Comparison of ENCODE assay signal across 24 cellular contexts in genomic region chr11:120629407-120629806, GRCh38.
"Had no signal": no experiment of that assay in that cellular context is flagged by ENCODE, and none has a peak within 500 bp of the region (broad histone marks: within the 10 kb centered on the region; RNA-seq: fewer than 3 reads in every experiment).

No MANE protein-coding gene starts in this region.

- H3K4me3 Mint-ChIP-seq: activated B cell treated with CpG ODN at 0.5 μM for 24 hours; activated CD4-positive, alpha-beta T cell treated with anti-CD3 and anti-CD28 coated beads, Interleukin-2, amount 10 ng/mL, durations not matched to agents 24 days and 14 days; activated CD8-positive, alpha-beta memory T cell treated with anti-CD3 and anti-CD28 coated beads, Interleukin-2, amount 10 ng/mL, durations not matched to agents 7 days and 5 days; activated naive CD4-positive, alpha-beta T cell treated with anti-CD3 and anti-CD28 coated beads, Interleukin-2, amount 10 ng/mL, durations not matched to agents 7 days and 5 days; activated naive CD8-positive, alpha-beta T cell treated with anti-CD3 and anti-CD28 coated beads for 36 hours; activated T-cell treated with anti-CD3 and anti-CD28 coated beads, Interleukin-2, amount 50 U/mL, for 24 hours; activated T-helper 17 cell treated with anti-CD3 and anti-CD28 coated beads, Interleukin-2, amount 50 U/mL, for 72 hours; T-helper 1 cell treated with Interleukin-12 subunit alpha and Interleukin-12 subunit beta and Interleukin-4 antibody, amounts not matched to agents 30 μg/mL and 1 μg/mL, for 36 hours had no signal

- H3K36me3 Mint-ChIP-seq: activated CD8-positive, alpha-beta memory T cell treated with anti-CD3 and anti-CD28 coated beads, Interleukin-2, amount 10 ng/mL, durations not matched to agents 7 days and 5 days; activated naive CD4-positive, alpha-beta T cell treated with anti-CD3 and anti-CD28 coated beads, Interleukin-2, amount 10 ng/mL, durations not matched to agents 7 days and 5 days; activated naive CD8-positive, alpha-beta T cell treated with anti-CD3 and anti-CD28 coated beads for 36 hours had no signal

- H3K27ac ChIP-seq: brain microvascular endothelial cell, cardiac muscle cell, PC-9 had no signal

- H3K4me1 Mint-ChIP-seq: activated B cell treated with CpG ODN at 0.5 μM for 24 hours; activated CD4-positive, alpha-beta T cell treated with anti-CD3 and anti-CD28 coated beads, Interleukin-2, amount 10 ng/mL, durations not matched to agents 24 days and 14 days; activated CD8-positive, alpha-beta memory T cell treated with anti-CD3 and anti-CD28 coated beads, Interleukin-2, amount 10 ng/mL, durations not matched to agents 7 days and 5 days; activated naive CD4-positive, alpha-beta T cell treated with anti-CD3 and anti-CD28 coated beads, Interleukin-2, amount 10 ng/mL, durations not matched to agents 7 days and 5 days; activated naive CD8-positive, alpha-beta T cell treated with anti-CD3 and anti-CD28 coated beads for 36 hours; activated T-helper 17 cell treated with anti-CD3 and anti-CD28 coated beads, Interleukin-2, amount 50 U/mL, for 72 hours had no signal

- H3K27me3 Mint-ChIP-seq: activated CD8-positive, alpha-beta memory T cell treated with anti-CD3 and anti-CD28 coated beads, Interleukin-2, amount 10 ng/mL, durations not matched to agents 7 days and 5 days had no signal

- H3K4me2 ChIP-seq: PC-9 had no signal

- ATAC-seq: activated CD8-positive, alpha-beta memory T cell treated with anti-CD3 and anti-CD28 coated beads, Interleukin-2, amount 10 ng/mL, durations not matched to agents 7 days and 5 days; activated T-helper 17 cell treated with anti-CD3 and anti-CD28 coated beads, Interleukin-2, amount 50 U/mL, for 72 hours had no signal

- H3K27ac Mint-ChIP-seq: activated B cell treated with CpG ODN at 0.5 μM for 24 hours; activated CD4-positive, alpha-beta T cell treated with anti-CD3 and anti-CD28 coated beads, Interleukin-2, amount 10 ng/mL, durations not matched to agents 24 days and 14 days; activated CD8-positive, alpha-beta memory T cell treated with anti-CD3 and anti-CD28 coated beads, Interleukin-2, amount 10 ng/mL, durations not matched to agents 7 days and 5 days; activated naive CD4-positive, alpha-beta T cell treated with anti-CD3 and anti-CD28 coated beads, Interleukin-2, amount 10 ng/mL, durations not matched to agents 7 days and 5 days; activated naive CD8-positive, alpha-beta T cell treated with anti-CD3 and anti-CD28 coated beads for 36 hours; activated T-cell treated with anti-CD3 and anti-CD28 coated beads, Interleukin-2, amount 50 U/mL, for 24 hours; activated T-helper 17 cell treated with anti-CD3 and anti-CD28 coated beads, Interleukin-2, amount 50 U/mL, for 72 hours; T-helper 1 cell treated with Interleukin-12 subunit alpha and Interleukin-12 subunit beta and Interleukin-4 antibody, amounts not matched to agents 30 μg/mL and 1 μg/mL, for 36 hours had no signal

- H2AFZ ChIP-seq: PC-9 had no signal

- H3K9me3 Mint-ChIP-seq: activated B cell treated with CpG ODN at 0.5 μM for 24 hours; activated CD4-positive, alpha-beta T cell treated with anti-CD3 and anti-CD28 coated beads, Interleukin-2, amount 10 ng/mL, durations not matched to agents 24 days and 14 days; activated naive CD4-positive, alpha-beta T cell treated with anti-CD3 and anti-CD28 coated beads, Interleukin-2, amount 10 ng/mL, durations not matched to agents 7 days and 5 days; activated naive CD8-positive, alpha-beta T cell treated with anti-CD3 and anti-CD28 coated beads for 36 hours; activated T-cell treated with anti-CD3 and anti-CD28 coated beads, Interleukin-2, amount 50 U/mL, for 24 hours; activated T-helper 17 cell treated with anti-CD3 and anti-CD28 coated beads, Interleukin-2, amount 50 U/mL, for 72 hours; T-helper 1 cell treated with Interleukin-12 subunit alpha and Interleukin-12 subunit beta and Interleukin-4 antibody, amounts not matched to agents 30 μg/mL and 1 μg/mL, for 36 hours had no signal

- H3K27me3 ChIP-seq: brain microvascular endothelial cell had no signal

- H3K4me3 ChIP-seq: cardiac muscle cell, PC-9 had no signal

- DNase-seq: activated B cell treated with CpG ODN at 0.5 μM for 24 hours; activated CD4-positive, alpha-beta T cell treated with anti-CD3 and anti-CD28 coated beads for 1 hour; activated CD4-positive, alpha-beta T cell treated with anti-CD3 and anti-CD28 coated beads, Interleukin-2, amount 10 ng/mL, durations not matched to agents 24 days and 14 days; activated CD4-positive, alpha-beta T cell treated with anti-CD3 and anti-CD28 coated beads, Interleukin-2, amount 50 U/mL, for 48 hours; activated CD8-positive, alpha-beta memory T cell treated with anti-CD3 and anti-CD28 coated beads, Interleukin-2, amount 10 ng/mL, durations not matched to agents 7 days and 5 days; activated gamma-delta T cell treated with Interleukin-2 at 50 U/mL for 16 hours; activated naive CD4-positive, alpha-beta T cell treated with anti-CD3 and anti-CD28 coated beads, Interleukin-2, amount 10 ng/mL, durations not matched to agents 7 days and 5 days; activated naive CD8-positive, alpha-beta T cell treated with anti-CD3 and anti-CD28 coated beads for 36 hours; activated T-cell treated with anti-CD3 and anti-CD28 coated beads, Interleukin-2, amount 50 U/mL, for 24 hours; brain microvascular endothelial cell; cerebellar nuclear complex; Karpas-422; MM.1S; NCI-H1105; NCI-H1436; NCI-H1694 treated with DMSO at 0.1 percent for 48 hours; NCI-H2029 treated with DMSO at 0.1 percent for 48 hours; NCI-H345; NCI-H510A; PC-9; SHP77 treated with DMSO at 0.1 percent for 48 hours had no signal

- H3K36me3 ChIP-seq: brain microvascular endothelial cell, cardiac muscle cell had no signal
